In the genomic region with DNA sequence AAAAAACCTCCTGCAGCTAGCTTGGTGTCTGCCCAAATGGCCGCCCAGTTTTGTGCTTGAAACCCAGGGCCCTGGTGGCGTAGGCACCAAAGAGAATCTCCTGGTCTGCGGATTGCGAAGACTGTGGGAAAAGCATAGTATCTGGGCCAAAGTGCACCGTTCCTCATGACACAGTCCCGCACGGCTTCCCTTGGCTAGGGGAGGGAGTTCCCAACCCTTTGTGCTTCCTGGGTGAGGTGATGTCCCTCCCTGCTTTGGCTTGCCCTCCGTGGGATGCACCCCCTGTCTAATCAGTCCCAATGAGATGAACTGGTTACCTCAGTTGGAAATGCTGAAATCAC, we compare ENCODE assay signal across 1 cellular context.
TF ChIP-seq lines count a peak whose summit lies in the region.

No MANE protein-coding gene starts in this region.

TF ChIP-seq in WTC11, 78 proteins besides CTCF, POLR2A, EP300 and RAD21 (continued from another document):
- TF ChIP-seq, protein P1, sequence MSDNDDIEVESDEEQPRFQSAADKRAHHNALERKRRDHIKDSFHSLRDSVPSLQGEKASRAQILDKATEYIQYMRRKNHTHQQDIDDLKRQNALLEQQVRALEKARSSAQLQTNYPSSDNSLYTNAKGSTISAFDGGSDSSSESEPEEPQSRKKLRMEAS (CRISPR knock-in tag; IDR thresholded peaks at IDR 0.05): no peak
- TF ChIP-seq, protein P2, sequence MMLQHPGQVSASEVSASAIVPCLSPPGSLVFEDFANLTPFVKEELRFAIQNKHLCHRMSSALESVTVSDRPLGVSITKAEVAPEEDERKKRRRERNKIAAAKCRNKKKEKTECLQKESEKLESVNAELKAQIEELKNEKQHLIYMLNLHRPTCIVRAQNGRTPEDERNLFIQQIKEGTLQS (CRISPR knock-in tag; conservative IDR thresholded peaks at IDR 0.05): no peak
- TF ChIP-seq ZNF263 (CRISPR knock-in tag; IDR thresholded peaks at IDR 0.05; ENCODE audit: low read depth): no peak
